In the genomic region with DNA sequence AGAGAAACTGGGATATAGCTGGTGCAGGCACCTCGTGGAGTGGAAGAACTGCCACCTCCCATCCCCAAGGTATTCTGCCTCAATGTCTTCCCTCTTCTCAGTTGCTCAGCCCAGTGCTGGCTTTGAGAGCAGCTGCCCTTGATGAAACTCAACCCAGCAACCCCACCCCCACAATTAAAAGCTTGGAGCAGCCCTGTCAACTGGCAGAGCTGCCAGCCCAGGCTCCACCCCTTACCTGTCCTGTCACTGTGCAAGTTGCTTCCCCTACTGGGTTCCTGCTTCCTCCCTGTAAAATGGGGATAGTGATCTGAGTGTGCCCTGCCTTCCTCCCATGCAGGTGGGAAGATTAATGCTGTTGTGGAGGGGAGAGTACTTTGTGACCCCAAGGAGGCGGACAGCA, we compare ENCODE assay signal across 16 cellular contexts. TPM values are rescaled to one million over a fixed set of nuclear protein-coding genes. Genes with fewer than 3 reads are reported as not detected.
DNase-seq lines count a peak whose midpoint lies in the region; TF ChIP-seq lines count a peak whose summit lies in the region.
"Had no signal": no experiment of that assay in that cellular context is flagged by ENCODE, and none has a peak within 500 bp of the region (broad histone marks: within the 10 kb centered on the region; RNA-seq: fewer than 3 reads in every experiment).

No MANE protein-coding gene starts in this region.

- no peak overlapping the region for H3K9ac ChIP-seq in endodermal cell (ENCODE audit: extremely low read depth, low read length, poor library complexity, severe bottlenecking)

- intact Hi-C loops in posterior vena cava (cut with DNase I) = no loop called here

- peaks cover 2% of the 10 kb centered on the region for H3K27me3 Mint-ChIP-seq in endodermal cell (ENCODE audit: insufficient read depth)
- H3K27me3 Mint-ChIP-seq: activated CD4-positive, alpha-beta memory T cell treated with anti-CD3 and anti-CD28 coated beads, Interleukin-2, amount 10 ng/mL, durations not matched to agents 7 days and 5 days; stimulated activated naive CD8-positive, alpha-beta T cell treated with anti-CD3 and anti-CD28 coated beads, Interleukin-15, amount 100 ng/mL, for 72 hours had no signal

- no peak overlapping the region for H3K4me3 ChIP-seq in endodermal cell (ENCODE audit: low read length)

- no peak for TF ChIP-seq CTCF in endodermal cell (conservative IDR thresholded peaks at IDR 0.05)

- WGBS in endodermal cell (ENCODE audit: insufficient coverage in 1 of 2, insufficient read length in 1 of 2), 2 experiments = 90 to 95% methylated on average over 2 of the region's 2 CpGs

- no peak overlapping the region for H3K27ac Mint-ChIP-seq in endodermal cell
- H3K27ac Mint-ChIP-seq: activated CD4-positive, alpha-beta memory T cell treated with anti-CD3 and anti-CD28 coated beads, Interleukin-2, amount 10 ng/mL, durations not matched to agents 7 days and 5 days had no signal

- H3K9me3 Mint-ChIP-seq in endodermal cell = no peaks in the 10 kb centered on the region
- H3K9me3 Mint-ChIP-seq: activated CD4-positive, alpha-beta memory T cell treated with anti-CD3 and anti-CD28 coated beads, Interleukin-2, amount 10 ng/mL, durations not matched to agents 7 days and 5 days; stimulated activated naive CD8-positive, alpha-beta T cell treated with anti-CD3 and anti-CD28 coated beads, Interleukin-15, amount 100 ng/mL, for 72 hours had no signal

- H3K4me1 Mint-ChIP-seq in endodermal cell = peaks cover 19% of the 10 kb centered on the region

- no peak overlapping the region for H3K4me3 Mint-ChIP-seq in endodermal cell
- H3K4me3 Mint-ChIP-seq: activated CD4-positive, alpha-beta memory T cell treated with anti-CD3 and anti-CD28 coated beads, Interleukin-2, amount 10 ng/mL, durations not matched to agents 7 days and 5 days; stimulated activated naive CD8-positive, alpha-beta T cell treated with anti-CD3 and anti-CD28 coated beads, Interleukin-15, amount 100 ng/mL, for 72 hours had no signal

- peaks cover 13% of the 10 kb centered on the region for H3K36me3 Mint-ChIP-seq in endodermal cell (ENCODE audit: low read depth)

- H3K27ac ChIP-seq in endodermal cell (ENCODE audit: low read depth, low read length) = no peak overlapping the region

- no peaks in the 10 kb centered on the region for H3K9me3 ChIP-seq in endodermal cell (ENCODE audit: control insufficient read depth, low read length)

- DNase-seq in NCI-H526 (lab: John Stamatoyannopoulos, UW) (peak; percentile 25 to 58), NCI-H526 treated with DMSO at 0.1 percent for 48 hours (lab: John Stamatoyannopoulos, UW) (no peak), NCI-H2107 treated with DMSO at 0.1 percent for 48 hours (lab: John Stamatoyannopoulos, UW; ENCODE audit: unreplicated experiment) (peak; percentile 40), endodermal cell (peak; percentile 64), posterior vena cava (ENCODE audit: low spot score) (peak; percentile 50), medulla oblongata (ENCODE audit: extremely low spot score) (no peak)
- DNase-seq in stimulated activated CD4-positive, alpha-beta T cell treated with anti-CD3 and anti-CD28 coated beads, Interleukin-1b, Interleukin-23, amount 100 ng/mL, for 48 hours = no peak
- no peak for DNase-seq in activated CD4-positive, alpha-beta T cell treated with anti-CD3 and anti-CD28 coated beads for 4 hours
- DNase-seq: ACHN; activated CD4-positive, alpha-beta memory T cell treated with anti-CD3 and anti-CD28 coated beads, Interleukin-2, amount 10 ng/mL, durations not matched to agents 7 days and 5 days; anterior cingulate cortex; MM.1S; NCI-H82; stimulated activated naive CD8-positive, alpha-beta T cell treated with anti-CD3 and anti-CD28 coated beads, Interleukin-15, amount 100 ng/mL, for 72 hours had no signal

- no peaks in the 10 kb centered on the region for H3K27me3 ChIP-seq in endodermal cell (ENCODE audit: control insufficient read depth, insufficient read depth, low read length, poor library complexity, severe bottlenecking)

- H3K36me3 ChIP-seq in endodermal cell (ENCODE audit: control insufficient read depth, insufficient read depth, low read length) = peaks cover under 1% of the 10 kb centered on the region

- H3K4me1 ChIP-seq in endodermal cell (ENCODE audit: control insufficient read depth, insufficient read depth, low read length) = no peaks in the 10 kb centered on the region

RNA-seq across cellular contexts. Expression of gene TMEM63B, which starts 4.5 kb away (rescaled TPM):
- 10 to 100 TPM; 64.6 to 65.2 TPM for total RNA-seq in endodermal cell
- polyA plus RNA-seq in endodermal cell (2013, experiment 1 of 2) = 46.5 TPM
- polyA plus RNA-seq in endodermal cell (2013, experiment 2 of 2) = 41.4 TPM
- total RNA-seq in posterior vena cava = 10 to 100 TPM; 23.7 to 28.1 TPM

RNA-seq across cellular contexts. Expression of gene MRPL14, which starts 4.6 kb away (rescaled TPM):
- total RNA-seq in endodermal cell (10 to 100 TPM; 66.5 to 69.6 TPM), posterior vena cava (10 to 100 TPM; 26.4 to 33.5 TPM)
- 63.6 TPM for polyA plus RNA-seq in endodermal cell (2013, experiment 1 of 2)
- 56.9 TPM for polyA plus RNA-seq in endodermal cell (2013, experiment 2 of 2)

RNA-seq across cellular contexts. Expression of gene CAPN11, which starts 26.7 kb away (rescaled TPM):
- total RNA-seq in endodermal cell (1 to 10 TPM in 1 of 2 donors, under 1 TPM in 1; 0.53 to 1.2 TPM), posterior vena cava (1 to 10 TPM in 1 of 2 donors, under 1 TPM in 1; 0.24 to 1.5 TPM)
- polyA plus RNA-seq in endodermal cell (2013, experiment 1 of 2) = 0.18 TPM
- 0.17 TPM for polyA plus RNA-seq in endodermal cell (2013, experiment 2 of 2)
- total RNA-seq: fibroblast of lung; T-helper 2 cell treated with Interferon-gamma antibody and Interleukin-4, amounts not matched to agents 100 ng/mL and 5 ng/mL, for 36 hours had no signal
- polyA plus RNA-seq: fibroblast of lung had no signal

Comparison
In these comparisons a context has a peak if more than half of its experiments do, and no peak if none do; other contexts are left out.
1. DNase-seq: peak in NCI-H526 (2 of 2), NCI-H2107 treated with DMSO at 0.1 percent for 48 hours (single experiment), endodermal cell (single experiment) and posterior vena cava (single experiment); none in NCI-H526 treated with DMSO at 0.1 percent for 48 hours (single experiment), stimulated activated CD4-positive, alpha-beta T cell treated with anti-CD3 and anti-CD28 coated beads, Interleukin-1b, Interleukin-23, amount 100 ng/mL, for 48 hours (single experiment), medulla oblongata (single experiment) and activated CD4-positive, alpha-beta T cell treated with anti-CD3 and anti-CD28 coated beads for 4 hours (0 of 2).